ENCODE assay signal across 8 cellular contexts in the genomic region with DNA sequence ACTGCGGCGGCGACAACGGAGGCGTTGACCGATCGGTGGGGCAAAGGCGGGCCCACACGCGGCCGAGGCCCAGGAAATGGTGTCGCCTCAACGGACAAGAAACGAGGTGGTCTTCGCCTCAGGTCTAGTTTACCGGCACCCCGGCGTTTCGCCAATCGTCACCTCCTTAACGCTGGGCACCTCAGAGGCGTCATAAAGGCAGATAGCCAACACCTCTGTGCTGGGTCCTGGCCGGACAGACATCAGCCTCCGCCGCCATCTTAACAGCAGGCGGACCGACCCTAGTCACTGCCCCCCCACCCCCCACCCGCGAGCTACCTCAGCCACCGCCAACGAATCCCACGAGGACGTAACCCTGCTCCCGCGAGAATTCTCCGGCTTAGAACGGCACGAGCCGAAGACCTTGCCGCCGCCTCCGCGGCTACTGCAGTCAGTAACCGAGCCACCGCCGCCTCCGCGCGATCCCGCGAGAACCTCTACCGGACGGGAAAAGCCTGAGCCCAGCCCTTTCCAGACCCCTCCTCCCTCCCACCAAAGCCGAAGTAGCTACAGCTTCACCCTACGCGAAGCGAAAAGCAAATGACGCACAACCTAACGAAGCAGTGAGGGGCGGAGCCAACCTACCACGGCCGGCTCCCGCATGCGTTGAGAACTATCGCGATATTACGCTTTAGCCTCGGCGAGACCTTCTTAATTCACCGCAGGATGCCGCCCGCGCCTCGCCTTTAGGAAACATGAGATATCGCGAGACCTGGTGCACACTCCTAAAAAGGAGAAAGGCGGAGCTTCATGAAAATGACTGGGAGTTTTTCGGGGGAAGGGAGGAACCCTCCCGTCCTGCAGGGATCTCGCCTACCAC. TPM values are rescaled to one million over a fixed set of nuclear protein-coding genes. Genes with fewer than 3 reads are reported as not detected.
DNase-seq lines count a peak whose midpoint lies in the region; ATAC-seq and TF ChIP-seq lines count a peak whose summit lies in the region.

No MANE protein-coding gene starts in this region.

- H3K4me3 ChIP-seq in Jurkat, Clone E6-1 (ENCODE audit: low read length): peak overlapping the region; percentile 76
- peak overlapping the region; percentile 96 for H3K4me3 ChIP-seq in PC-3 (ENCODE audit: low read length)

- TF ChIP-seq POLR2A in erythroblast (IDR thresholded peaks at IDR 0.05; ENCODE audit: low read length): peak; percentile 92

- peaks cover 20% of the 10 kb centered on the region for H3K27me3 Mint-ChIP-seq in activated T-cell treated with anti-CD3 and anti-CD28 coated beads, Interleukin-2, amount 50 U/mL, for 24 hours

- peaks cover 30% of the 10 kb centered on the region for H3K4me1 Mint-ChIP-seq in activated T-cell treated with anti-CD3 and anti-CD28 coated beads, Interleukin-2, amount 50 U/mL, for 24 hours (ENCODE audit: low read depth)

- POLR2A ChIA-PET in PC-3 (lab: Charles Lee; ENCODE audit: unreplicated experiment): interaction anchor here (0.5 to 0.9 kb wide), 3 partner anchors 9 to 198 kb away, joined by 3 to 8 read pairs (median 5); no protein-coding TSS in a partner anchor

- H3K4me1 ChIP-seq in PC-3 (ENCODE audit: insufficient read depth, low read length): peaks cover 17% of the 10 kb centered on the region

- TSS peak; percentile 86 for BruUV-seq in PC-3 (replicated peaks; lab: Mats Ljungman, UMichigan)

- H2AFZ ChIP-seq in PC-3 (ENCODE audit: low read length): peak overlapping the region; percentile 54; the same call in 1 of the 2 replicates

- H3K9me2 ChIP-seq in PC-3 (replicated peaks; ENCODE audit: low read length): no peaks in the 10 kb centered on the region

- H3K79me2 ChIP-seq in PC-3 (ENCODE audit: low read length): peaks cover 71% of the 10 kb centered on the region

- H3K9ac ChIP-seq in PC-3 (ENCODE audit: low read length): peak overlapping the region; percentile 100

- no peak for TF ChIP-seq CTCF in PC-3 (conservative IDR thresholded peaks at IDR 0.05; ENCODE audit: low read depth, low read length)

- H3K36me3 Mint-ChIP-seq in activated T-cell treated with anti-CD3 and anti-CD28 coated beads, Interleukin-2, amount 50 U/mL, for 24 hours (ENCODE audit: low read depth): peaks cover 67% of the 10 kb centered on the region

- peak overlapping the region; percentile 98 for H3K4me2 ChIP-seq in PC-3 (ENCODE audit: low read length)

- peaks cover 28% of the 10 kb centered on the region for H4K20me1 ChIP-seq in PC-3 (ENCODE audit: low read length)

- CTCF ChIA-PET in PC-3 (lab: Charles Lee): interaction anchor here (0.6 kb wide), 1 partner anchor 846 kb away, joined by 3 read pairs; a partner anchor contains a TSS

- H3F3A ChIP-seq in PC-3 (ENCODE audit: low read length, unreplicated experiment): no peaks in the 10 kb centered on the region

- peak; percentile 66 for ATAC-seq in GM21717 (IDR thresholded peaks at IDR 0.05; ENCODE audit: unreplicated experiment)
- ATAC-seq in PC-3: peak; percentile 70

- DNase-seq in DMS153 (lab: John Stamatoyannopoulos, UW) (peak; percentile 96), PC-3 (peak; percentile 99), erythroblast (lab: John Stamatoyannopoulos, UW) (peak; percentile 98 to 99), mucosa of gallbladder (ENCODE audit: low spot score) (peak; percentile 95)
- DNase-seq in Jurkat, Clone E6-1 (ENCODE audit: low read depth, low spot score): peak; percentile 97
- peak; percentile 87 for DNase-seq in activated T-cell treated with anti-CD3 and anti-CD28 coated beads, Interleukin-2, amount 50 U/mL, for 24 hours
- DNase-seq in stimulated activated CD8-positive, alpha-beta memory T cell treated with anti-CD3 and anti-CD28 coated beads, Interleukin-4, amount 100 ng/mL, for 24 hours (ENCODE audit: low read depth): peak; percentile 77

- intact Hi-C loops in PC-3 (cut with micrococcal nuclease): loop anchor here (5.0 kb wide), 1 partner anchor 359 kb away; a partner anchor contains a TSS

- peak overlapping the region; percentile 84 for H3K4me3 Mint-ChIP-seq in activated T-cell treated with anti-CD3 and anti-CD28 coated beads, Interleukin-2, amount 50 U/mL, for 24 hours

- no peaks in the 10 kb centered on the region for H3K9me3 Mint-ChIP-seq in activated T-cell treated with anti-CD3 and anti-CD28 coated beads, Interleukin-2, amount 50 U/mL, for 24 hours

- peak overlapping the region; percentile 87 for H3K27ac ChIP-seq in PC-3 (ENCODE audit: low read length)

- no peaks in the 10 kb centered on the region for H3K27me3 ChIP-seq in PC-3 (ENCODE audit: low read length)

- H3K36me3 ChIP-seq in PC-3 (ENCODE audit: low read depth, low read length): peaks cover 27% of the 10 kb centered on the region

- H3K27ac Mint-ChIP-seq in activated T-cell treated with anti-CD3 and anti-CD28 coated beads, Interleukin-2, amount 50 U/mL, for 24 hours: peak overlapping the region; percentile 98

- H3K9me3 ChIP-seq in PC-3 (ENCODE audit: low read length): no peaks in the 10 kb centered on the region

RNA-seq across cellular contexts. Expression of a gene that starts 2.7 kb away (rescaled TPM):
- polyA plus RNA-seq in Jurkat, Clone E6-1 (2012; ENCODE audit: insufficient read depth, insufficient read length): 87.8 TPM
- total RNA-seq in PC-3 (2014; rRNA removed): 206 and 207 TPM in 2 replicates
- total RNA-seq in mucosa of gallbladder: 193 TPM

Comparison
In these comparisons a context has a peak if more than half of its experiments do, and no peak if none do; other contexts are left out.
1. Peak in every context shown above with its lines: DNase-seq, ATAC-seq, H3K4me3 ChIP-seq and H3K27ac ChIP-seq.